In genomic region chr22:20099099-20099711, GRCh38 we compare ENCODE assay signal across 17 cellular contexts. TPM values are rescaled to one million over a fixed set of nuclear protein-coding genes. Genes with fewer than 3 reads are reported as not detected.
DNase-seq lines count a peak whose midpoint lies in the region; TF ChIP-seq lines count a peak whose summit lies in the region.
"Had no signal": no experiment of that assay in that cellular context is flagged by ENCODE, and none has a peak within 500 bp of the region (broad histone marks: within the 10 kb centered on the region; RNA-seq: fewer than 3 reads in every experiment).

No MANE protein-coding gene starts in this region.

- H3K9me3 ChIP-seq in KOPT-K1 (ENCODE audit: insufficient read depth, low read length, poor library complexity, severe bottlenecking) (peaks cover 12% of the 10 kb centered on the region), Peyer's patch (no peaks in the 10 kb centered on the region)
- H3K9me3 ChIP-seq in effector memory CD4-positive, alpha-beta T cell (ENCODE audit: control insufficient read depth, low read length): no peaks in the 10 kb centered on the region
- H3K9me3 ChIP-seq: BLaER1 had no signal

- no peak overlapping the region for H3K4me3 ChIP-seq in effector memory CD4-positive, alpha-beta T cell (ENCODE audit: insufficient read depth, low read depth, low read length, poor library complexity, severe bottlenecking)
- H3K4me3 ChIP-seq in Peyer's patch: no peak overlapping the region
- H3K4me3 ChIP-seq: BLaER1, heart left ventricle, stomach had no signal

- peaks cover 58% of the 10 kb centered on the region for H3K36me3 Mint-ChIP-seq in T-helper 1 cell treated with Interleukin-12 subunit alpha and Interleukin-12 subunit beta and Interleukin-4 antibody, amounts not matched to agents 30 μg/mL and 1 μg/mL, for 36 hours (ENCODE audit: low read depth)

- H3K27ac ChIP-seq in KOPT-K1 (ENCODE audit: low read depth, low read length, poor library complexity, severe bottlenecking) (peak overlapping the region; percentile 69), Peyer's patch (no peak overlapping the region)
- H3K27ac ChIP-seq in effector memory CD4-positive, alpha-beta T cell (ENCODE audit: insufficient read depth, low read length, poor library complexity, severe bottlenecking): peak overlapping the region; percentile 68
- H3K27ac ChIP-seq: 22Rv1, BLaER1, heart left ventricle, stomach had no signal

- peak overlapping the region; percentile 86 for H3K27ac Mint-ChIP-seq in T-helper 1 cell treated with Interleukin-12 subunit alpha and Interleukin-12 subunit beta and Interleukin-4 antibody, amounts not matched to agents 30 μg/mL and 1 μg/mL, for 36 hours

- no peaks in the 10 kb centered on the region for H3K9me3 Mint-ChIP-seq in T-helper 1 cell treated with Interleukin-12 subunit alpha and Interleukin-12 subunit beta and Interleukin-4 antibody, amounts not matched to agents 30 μg/mL and 1 μg/mL, for 36 hours

- H3K27me3 ChIP-seq in effector memory CD4-positive, alpha-beta T cell (replicated peaks; ENCODE audit: control insufficient read depth, insufficient read depth, low read length, poor library complexity, severe bottlenecking): no peaks in the 10 kb centered on the region
- no peaks in the 10 kb centered on the region for H3K27me3 ChIP-seq in Peyer's patch
- H3K27me3 ChIP-seq: BLaER1, heart left ventricle, stomach had no signal

- no peak for TF ChIP-seq CTCF in Peyer's patch (IDR thresholded peaks at IDR 0.05)

- no peak overlapping the region for H3K4me3 Mint-ChIP-seq in T-helper 1 cell treated with Interleukin-12 subunit alpha and Interleukin-12 subunit beta and Interleukin-4 antibody, amounts not matched to agents 30 μg/mL and 1 μg/mL, for 36 hours

- H3K4me1 ChIP-seq in effector memory CD4-positive, alpha-beta T cell (ENCODE audit: control insufficient read depth, insufficient read depth, low read length, poor library complexity, severe bottlenecking): peaks cover 23% of the 10 kb centered on the region
- H3K4me1 ChIP-seq in Peyer's patch: no peaks in the 10 kb centered on the region
- H3K4me1 ChIP-seq: BLaER1 had no signal

- no peaks in the 10 kb centered on the region for H3K27me3 Mint-ChIP-seq in T-helper 1 cell treated with Interleukin-12 subunit alpha and Interleukin-12 subunit beta and Interleukin-4 antibody, amounts not matched to agents 30 μg/mL and 1 μg/mL, for 36 hours (ENCODE audit: low read depth)

- TF ChIP-seq POLR2A in Peyer's patch (IDR thresholded peaks at IDR 0.05): no peak

- peaks cover 44% of the 10 kb centered on the region for H3K4me1 Mint-ChIP-seq in T-helper 1 cell treated with Interleukin-12 subunit alpha and Interleukin-12 subunit beta and Interleukin-4 antibody, amounts not matched to agents 30 μg/mL and 1 μg/mL, for 36 hours (ENCODE audit: low read depth)

- peaks cover 88% of the 10 kb centered on the region for H3K36me3 ChIP-seq in KOPT-K1 (ENCODE audit: insufficient read depth, low read length)
- peaks cover 24% of the 10 kb centered on the region for H3K36me3 ChIP-seq in effector memory CD4-positive, alpha-beta T cell (ENCODE audit: control insufficient read depth, insufficient read depth, low read length)
- peaks cover 0 to 88% (median 0%) of the 10 kb centered on the region in 3 donors for H3K36me3 ChIP-seq in Peyer's patch

- no peak for DNase-seq in T-helper 1 cell
- DNase-seq in effector memory CD4-positive, alpha-beta T cell: no peak
- no peak for DNase-seq in Peyer's patch
- no peak for DNase-seq in NCI-H510A treated with DMSO at 0.1 percent for 48 hours (lab: John Stamatoyannopoulos, UW)
- DNase-seq: caudate nucleus; DMS53; effector CD8-positive, alpha-beta T cell; islet precursor cell; mesendoderm; NCI-H1417; stomach had no signal

RNA-seq across cellular contexts. Expression of gene RANBP1, which starts 16.7 kb away (rescaled TPM):
- 100 to 1,000 TPM; 103 to 203 (median 163) TPM for total RNA-seq in Peyer's patch

RNA-seq across cellular contexts. Expression of gene TRMT2A, which starts 17.8 kb away (rescaled TPM):
- 100 to 1,000 TPM in 1 of 4 donors, 10 to 100 TPM in 3; 26.8 to 134 (median 86.9) TPM for total RNA-seq in Peyer's patch

RNA-seq across cellular contexts. Expression of gene DGCR8, which starts 19.2 kb away (rescaled TPM):
- 100 to 1,000 TPM in 1 of 4 donors, 10 to 100 TPM in 3; 40.6 to 138 (median 64.9) TPM for total RNA-seq in Peyer's patch

RNA-seq across cellular contexts. Expression of gene ZDHHC8, which starts 32.4 kb away (rescaled TPM):
- total RNA-seq in Peyer's patch: 10 to 100 TPM in 3 of 4 donors, 1 to 10 TPM in 1; 4.1 to 37.0 (median 22.6) TPM

RNA-seq across cellular contexts. Expression of gene CCDC188, which starts 51.6 kb away (rescaled TPM):
- total RNA-seq in Peyer's patch: 1 to 10 TPM in 1 of 4 donors, not detected in 3; 6.6 TPM
- total RNA-seq: H4 had no signal

Comparison
In these comparisons a context has a peak if more than half of its experiments do, and no peak if none do; other contexts are left out.
1. H3K27ac ChIP-seq: peak in KOPT-K1 (single experiment) and effector memory CD4-positive, alpha-beta T cell (single experiment); none in Peyer's patch (0 of 4).